ENCODE assay signal across 8 cellular contexts in the genomic region with DNA sequence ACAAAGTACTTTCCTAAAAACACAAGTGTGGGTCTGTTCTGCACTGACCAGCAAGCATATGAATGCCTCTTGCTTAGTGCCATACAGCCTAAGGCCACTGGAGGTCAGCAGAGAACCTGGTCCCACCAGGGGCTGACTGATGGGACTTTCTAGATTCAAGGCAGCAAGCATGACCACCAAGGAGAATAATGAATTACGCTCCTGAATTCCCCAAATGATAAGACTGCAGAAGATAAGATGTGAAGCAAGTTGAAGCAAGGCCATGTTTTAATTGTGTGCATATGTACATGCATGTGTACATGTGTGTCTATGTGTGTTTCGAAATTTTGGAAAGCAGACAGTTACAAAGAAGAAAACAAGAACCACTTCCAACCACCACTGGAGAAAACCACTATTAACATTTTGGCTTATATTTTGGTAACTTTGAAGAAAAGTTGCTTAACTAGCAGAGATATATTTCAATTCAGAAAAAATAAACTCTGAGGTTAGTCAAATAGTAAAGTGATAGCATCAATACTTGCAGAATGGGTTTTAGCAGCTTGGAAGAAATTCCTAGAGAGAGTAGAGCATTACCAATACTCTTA.
DNase-seq lines count a peak whose midpoint lies in the region; ATAC-seq and FAIRE-seq lines count a peak whose summit lies in the region.

No MANE protein-coding gene starts in this region.

- peak; percentile 90 for ATAC-seq in GM21825 (IDR thresholded peaks at IDR 0.05; ENCODE audit: unreplicated experiment)

- H3K4me2 ChIP-seq in Karpas-422 (ENCODE audit: low read depth, low read length, poor library complexity, severe bottlenecking): no peak overlapping the region

- H3K9ac ChIP-seq in Karpas-422 (ENCODE audit: low read length): no peak overlapping the region

- no peak overlapping the region for H3K27ac ChIP-seq in Karpas-422 (ENCODE audit: low read length)
- no peak overlapping the region for H3K27ac ChIP-seq in SJCRH30

- no peaks in the 10 kb centered on the region for H3K9me2 ChIP-seq in Karpas-422 (replicated peaks; ENCODE audit: insufficient read depth, low read length)

- H4K20me1 ChIP-seq in Karpas-422 (ENCODE audit: insufficient read depth, low read depth, low read length): no peaks in the 10 kb centered on the region

- 0 out of 2 replicates have a peak, but pooled peaks cover 3% of the 10 kb centered on the region for H3K36me3 ChIP-seq in Karpas-422 (ENCODE audit: insufficient read depth, low read length)
- 0 out of 2 replicates have a peak, but pooled peaks cover 13% of the 10 kb centered on the region for H3K36me3 ChIP-seq in SJCRH30

- H3K27me3 ChIP-seq in Karpas-422 (ENCODE audit: low read length) (no peaks in the 10 kb centered on the region), SJCRH30 (no peaks in the 10 kb centered on the region)

- H2AFZ ChIP-seq in Karpas-422 (ENCODE audit: low read length): no peak overlapping the region

- FAIRE-seq in urothelium cell line (lab: Jason Lieb, UNC): no peak

- H3K79me2 ChIP-seq in Karpas-422 (ENCODE audit: low read length): peaks cover 77% of the 10 kb centered on the region

- intact Hi-C loops in posterior cingulate gyrus (cut with DNase I): loop anchor here (1.0 to 5.0 kb wide), 2 partner anchors 188 to 294 kb away; no protein-coding TSS in a partner anchor

- DNase-seq in GF-D8 (lab: John Stamatoyannopoulos, UW) (peak; percentile 62), Karpas-422 (peak; percentile 89), SJCRH30 (peak; percentile 78 to 89), glomerular endothelial cell (ENCODE audit: extremely low read depth, low read depth, low spot score) (peak; percentile 58), posterior cingulate gyrus (peak in 7 of 10 donors; percentile 59 to 94 (median 74)), urothelium cell line (ENCODE audit: low spot score) (peak; percentile 66)
- peak; percentile 72 for DNase-seq in activated naive CD4-positive, alpha-beta T cell treated with Interleukin-2 at 50 U/mL for 16 hours

- H3K4me3 ChIP-seq in Karpas-422 (ENCODE audit: low read length) (no peak overlapping the region), SJCRH30 (no peak overlapping the region)

- H3K4me1 ChIP-seq in Karpas-422 (ENCODE audit: low read length) (peaks cover 35% of the 10 kb centered on the region), SJCRH30 (no peaks in the 10 kb centered on the region)

- H3K9me3 ChIP-seq in Karpas-422 (ENCODE audit: low read length) (no peaks in the 10 kb centered on the region), SJCRH30 (replicated peaks) (no peaks in the 10 kb centered on the region)
